In genomic region chr19:7916137-7916907, GRCh38 we compare ENCODE assay signal across 6 cellular contexts. TPM values are rescaled to one million over a fixed set of nuclear protein-coding genes. Genes with fewer than 3 reads are reported as not detected.
DNase-seq lines count a peak whose midpoint lies in the region; ATAC-seq and TF ChIP-seq lines count a peak whose summit lies in the region.

No MANE protein-coding gene starts in this region.

- H3K9me3 Mint-ChIP-seq in CD8-positive, alpha-beta memory T cell, result no peaks in the 10 kb centered on the region
- no peaks in the 10 kb centered on the region for H3K9me3 Mint-ChIP-seq in central memory CD8-positive, alpha-beta T cell

- H3K4me1 ChIP-seq in CD8-positive, alpha-beta memory T cell (ENCODE audit: insufficient read depth, low read length), result peaks cover 29% of the 10 kb centered on the region
- H3K4me1 ChIP-seq in NT2/D1 (ENCODE audit: insufficient read depth, insufficient read length), result peaks cover 9% of the 10 kb centered on the region

- CTCF ChIA-PET in CD8-positive, alpha-beta memory T cell (lab: Charles Lee), result interaction anchor here (1.6 to 8.3 kb wide), 3 partner anchors 28 to 236 kb away, joined by 3 to 41 read pairs (median 37); partner anchors contain the start of genes TIMM44 and TRAPPC5

- ATAC-seq in central memory CD8-positive, alpha-beta T cell (replicated peaks; ENCODE audit: extremely low read depth, poor library complexity, severe bottlenecking), result peak; percentile 4
- no peak for ATAC-seq in sciatic nerve
- no peak for ATAC-seq in HG03342 (IDR thresholded peaks at IDR 0.05; ENCODE audit: unreplicated experiment)

- H3K27me3 ChIP-seq in CD8-positive, alpha-beta memory T cell (ENCODE audit: insufficient read depth, low read length, poor library complexity, severe bottlenecking), result peaks cover 18% of the 10 kb centered on the region
- H3K27me3 ChIP-seq in NT2/D1 (ENCODE audit: insufficient read depth, insufficient read length), result peaks cover 36% of the 10 kb centered on the region

- H3K27ac Mint-ChIP-seq in CD8-positive, alpha-beta memory T cell, result peak overlapping the region in 3 of 8 donors; percentile 27 to 71 (median 47)
- peak overlapping the region; percentile 75 for H3K27ac Mint-ChIP-seq in central memory CD8-positive, alpha-beta T cell (ENCODE audit: low read depth)

- 1 to 2% methylated on average over 49 to 60 of the region's 90 CpGs for WGBS in lower leg skin, 2 donors

- no peak overlapping the region for H3K27ac ChIP-seq in CD8-positive, alpha-beta memory T cell (ENCODE audit: low read depth, low read length)

- peaks cover 3 to 17% (median 8%) of the 10 kb centered on the region in 3 donors for H3K36me3 Mint-ChIP-seq in CD8-positive, alpha-beta memory T cell
- peaks cover 29% of the 10 kb centered on the region for H3K36me3 Mint-ChIP-seq in central memory CD8-positive, alpha-beta T cell (ENCODE audit: insufficient read depth)

- TF ChIP-seq CTCF in lower leg skin (IDR thresholded peaks at IDR 0.05), result no peak

- H3K4me3 Mint-ChIP-seq in CD8-positive, alpha-beta memory T cell, result peak overlapping the region; percentile 37 to 91 (median 66)
- H3K4me3 Mint-ChIP-seq in central memory CD8-positive, alpha-beta T cell, result peak overlapping the region; percentile 65

- no peaks in the 10 kb centered on the region for H3K9me3 ChIP-seq in CD8-positive, alpha-beta memory T cell (ENCODE audit: low read length)
- H3K9me3 ChIP-seq in NT2/D1 (ENCODE audit: insufficient read depth, low read length), result peaks cover 4% of the 10 kb centered on the region; the same call in 1 of the 2 replicates

- peaks cover 24 to 44% (median 26%) of the 10 kb centered on the region in 3 donors for H3K4me1 Mint-ChIP-seq in CD8-positive, alpha-beta memory T cell
- H3K4me1 Mint-ChIP-seq in central memory CD8-positive, alpha-beta T cell, result peaks cover 34% of the 10 kb centered on the region

- DNase-seq in CD8-positive, alpha-beta memory T cell, result peak; percentile 46 to 73 (median 58)
- DNase-seq in NT2/D1 (ENCODE audit: low read depth, low spot score) (no peak), sciatic nerve (ENCODE audit: low spot score) (peak; percentile 59), lower leg skin (ENCODE audit: low spot score in 2 of 2) (no peak)
- peak; percentile 56 to 57 for DNase-seq in central memory CD8-positive, alpha-beta T cell (ENCODE audit: low spot score in 2 of 2)

- no peaks in the 10 kb centered on the region for H3K36me3 ChIP-seq in CD8-positive, alpha-beta memory T cell (ENCODE audit: insufficient read depth, low read length)
- peaks cover 17% of the 10 kb centered on the region for H3K36me3 ChIP-seq in NT2/D1 (ENCODE audit: insufficient read depth, insufficient read length, low read length)

- intact Hi-C loops in sciatic nerve (cut with DNase I) (no loop called here), lower leg skin (cut with DNase I; ENCODE audit: low total_unique reads) (no loop called here)

- peak overlapping the region; percentile 85 for H3K9ac ChIP-seq in NT2/D1 (ENCODE audit: insufficient read length, low read depth)

- TF ChIP-seq POLR2A in lower leg skin (IDR thresholded peaks at IDR 0.05), result no peak

- H3K27me3 Mint-ChIP-seq in CD8-positive, alpha-beta memory T cell, result peaks cover 29% of the 10 kb centered on the region in 2 donors
- H3K27me3 Mint-ChIP-seq in central memory CD8-positive, alpha-beta T cell, result peaks cover 22% of the 10 kb centered on the region

- POLR2A ChIA-PET in CD8-positive, alpha-beta memory T cell (lab: Charles Lee), result interaction anchor here (0.9 to 3.0 kb wide), 2 partner anchors 13 to 53 kb away, joined by 3 to 11 read pairs; partner anchors contain the start of gene MAP2K7

- no peak overlapping the region for H3K4me3 ChIP-seq in CD8-positive, alpha-beta memory T cell (ENCODE audit: low read length)
- H3K4me3 ChIP-seq in NT2/D1 (ENCODE audit: insufficient read length, low read depth) (peak overlapping the region; percentile 45), lower leg skin (ENCODE audit: low read depth, poor library complexity, severe bottlenecking) (no peak overlapping the region)

RNA-seq across cellular contexts. Expression of gene TGFBR3L, which starts 1.7 kb away (rescaled TPM):
- total RNA-seq in CD8-positive, alpha-beta memory T cell, result 1 to 10 TPM; 7.7 to 8.6 TPM
- polyA plus RNA-seq in CD8-positive, alpha-beta memory T cell, result 1.3 TPM
- total RNA-seq in sciatic nerve (not detected), lower leg skin (1 to 10 TPM in 3 of 4 donors, not detected in 1; 1.5 to 3.7 (median 2.1) TPM)

RNA-seq across cellular contexts. Expression of gene SNAPC2, which starts 3.8 kb away (rescaled TPM):
- total RNA-seq in CD8-positive, alpha-beta memory T cell, result 10 to 100 TPM; 17.4 to 18.2 TPM
- 21.9 TPM for polyA plus RNA-seq in CD8-positive, alpha-beta memory T cell
- total RNA-seq in sciatic nerve, result 14.9 TPM
- 10 to 100 TPM; 15.7 to 26.4 (median 24.6) TPM for total RNA-seq in lower leg skin

RNA-seq across cellular contexts. Expression of gene CTXN1, which starts 9.6 kb away (rescaled TPM):
- total RNA-seq in CD8-positive, alpha-beta memory T cell, result under 1 TPM; 0.42 to 0.72 TPM
- polyA plus RNA-seq in CD8-positive, alpha-beta memory T cell, result not detected
- total RNA-seq in sciatic nerve, result 1.5 TPM
- total RNA-seq in lower leg skin, result 1 to 10 TPM; 4.0 to 4.8 (median 4.0) TPM

RNA-seq across cellular contexts. Expression of gene MAP2K7, which starts 12.6 kb away (rescaled TPM):
- 10 to 100 TPM; 35.9 to 38.3 TPM for total RNA-seq in CD8-positive, alpha-beta memory T cell
- polyA plus RNA-seq in CD8-positive, alpha-beta memory T cell, result 2.0 TPM
- total RNA-seq in sciatic nerve (34.0 TPM), lower leg skin (10 to 100 TPM; 23.1 to 47.8 (median 30.9) TPM)

RNA-seq across cellular contexts. Expression of gene TIMM44, which starts 27.1 kb away (rescaled TPM):
- total RNA-seq in CD8-positive, alpha-beta memory T cell, result 100 to 1,000 TPM; 105 to 107 TPM
- polyA plus RNA-seq in CD8-positive, alpha-beta memory T cell, result 16.9 TPM
- total RNA-seq in sciatic nerve (49.6 TPM), lower leg skin (100 to 1,000 TPM in 1 of 4 donors, 10 to 100 TPM in 3; 36.8 to 119 (median 51.7) TPM)

Comparison
In these comparisons a context has a peak if more than half of its experiments do, and no peak if none do; other contexts are left out.
1. DNase-seq: peak in CD8-positive, alpha-beta memory T cell (5 of 5), central memory CD8-positive, alpha-beta T cell (2 of 2) and sciatic nerve (single experiment); none in NT2/D1 (single experiment) and lower leg skin (0 of 2).